Comparison of ENCODE assay signal across 10 cellular contexts in the genomic region with DNA sequence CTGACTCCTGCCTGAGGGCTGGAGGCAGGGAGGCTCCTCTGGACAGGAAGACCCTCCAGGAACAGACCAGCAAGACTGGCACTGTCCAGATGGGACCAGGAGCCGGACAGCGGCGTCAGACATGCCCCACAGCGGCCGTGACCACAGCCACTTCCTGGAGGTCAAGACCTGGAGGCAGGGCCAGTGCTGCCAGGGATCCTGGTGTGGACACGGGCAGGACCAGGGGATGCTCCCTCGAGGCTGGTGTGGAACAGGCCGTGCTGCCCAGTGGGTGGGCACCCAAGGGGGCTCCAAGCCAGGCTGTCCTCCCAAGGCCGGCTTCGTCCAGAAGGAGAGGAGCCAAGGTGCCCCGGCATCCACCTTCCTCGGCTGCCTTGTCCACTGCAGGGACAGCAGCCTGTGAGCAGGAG.
DNase-seq lines count a peak whose midpoint lies in the region; ATAC-seq lines count a peak whose summit lies in the region.
"Had no signal": no experiment of that assay in that cellular context is flagged by ENCODE, and none has a peak within 500 bp of the region (broad histone marks: within the 10 kb centered on the region; RNA-seq: fewer than 3 reads in every experiment).

No MANE protein-coding gene starts in this region.

- peak overlapping the region; percentile 90 to 95 for H3K27ac Mint-ChIP-seq in stimulated activated naive CD8-positive, alpha-beta T cell treated with anti-CD3 and anti-CD28 coated beads, Interleukin-15, amount 100 ng/mL, for 72 hours
- H3K27ac Mint-ChIP-seq in central memory CD8-positive, alpha-beta T cell (ENCODE audit: low read depth), result peak overlapping the region; percentile 89

- no peak for DNase-seq in stimulated activated naive CD8-positive, alpha-beta T cell treated with anti-CD3 and anti-CD28 coated beads, Interleukin-15, amount 100 ng/mL, for 72 hours
- no peak for DNase-seq in stimulated activated naive CD8-positive, alpha-beta T cell treated with anti-CD3 and anti-CD28 coated beads, Interleukin-15, Interleukin-2, amounts not matched to agents 100 U/mL and 50 U/mL, for 24 hours
- DNase-seq in central memory CD8-positive, alpha-beta T cell (ENCODE audit: low spot score in 2 of 2), result no peak
- no peak for DNase-seq in NAMALWA (ENCODE audit: low spot score)

- no peaks in the 10 kb centered on the region for H3K27me3 ChIP-seq in mucosa of stomach (ENCODE audit: control insufficient read depth, insufficient read depth, low read length)

- H3K27me3 Mint-ChIP-seq in stimulated activated naive CD8-positive, alpha-beta T cell treated with anti-CD3 and anti-CD28 coated beads, Interleukin-15, amount 100 ng/mL, for 72 hours, result no peaks in the 10 kb centered on the region
- no peaks in the 10 kb centered on the region for H3K27me3 Mint-ChIP-seq in central memory CD8-positive, alpha-beta T cell

- H3K4me3 Mint-ChIP-seq in stimulated activated naive CD8-positive, alpha-beta T cell treated with anti-CD3 and anti-CD28 coated beads, Interleukin-15, amount 100 ng/mL, for 72 hours, result peak overlapping the region; percentile 61 to 72
- H3K4me3 Mint-ChIP-seq in central memory CD8-positive, alpha-beta T cell, result peak overlapping the region; percentile 49

- no peak for ATAC-seq in stimulated activated naive CD8-positive, alpha-beta T cell treated with anti-CD3 and anti-CD28 coated beads, Interleukin-15, amount 100 ng/mL, for 72 hours
- no peak for ATAC-seq in stimulated activated naive CD8-positive, alpha-beta T cell treated with anti-CD3 and anti-CD28 coated beads, Interleukin-15, Interleukin-2, amounts not matched to agents 100 U/mL and 50 U/mL, for 24 hours
- no peak for ATAC-seq in central memory CD8-positive, alpha-beta T cell (replicated peaks; ENCODE audit: extremely low read depth, poor library complexity, severe bottlenecking)
- ATAC-seq in GM18873 (IDR thresholded peaks at IDR 0.05; ENCODE audit: low FRiP score, unreplicated experiment), result no peak
- ATAC-seq in GM21723 (IDR thresholded peaks at IDR 0.05; ENCODE audit: unreplicated experiment), result no peak
- ATAC-seq in GM21390 (IDR thresholded peaks at IDR 0.05; ENCODE audit: unreplicated experiment), result no peak

- H3K9ac ChIP-seq in mucosa of stomach (ENCODE audit: low read length), result peak overlapping the region; percentile 26

- H3K36me3 ChIP-seq in mucosa of stomach (ENCODE audit: control insufficient read depth, insufficient read depth, low read length), result no peaks in the 10 kb centered on the region

- H3K4me3 ChIP-seq in mucosa of stomach (ENCODE audit: low read length), result no peak overlapping the region

- peaks cover 30% of the 10 kb centered on the region for H3K4me1 ChIP-seq in mucosa of stomach (ENCODE audit: control insufficient read depth, insufficient read depth, low read length)

- peaks cover 44% of the 10 kb centered on the region for H3K4me1 Mint-ChIP-seq in stimulated activated naive CD8-positive, alpha-beta T cell treated with anti-CD3 and anti-CD28 coated beads, Interleukin-15, amount 100 ng/mL, for 72 hours
- H3K4me1 Mint-ChIP-seq in central memory CD8-positive, alpha-beta T cell, result peaks cover 31% of the 10 kb centered on the region

- no peaks in the 10 kb centered on the region for H3K9me3 Mint-ChIP-seq in stimulated activated naive CD8-positive, alpha-beta T cell treated with anti-CD3 and anti-CD28 coated beads, Interleukin-15, amount 100 ng/mL, for 72 hours
- no peaks in the 10 kb centered on the region for H3K9me3 Mint-ChIP-seq in central memory CD8-positive, alpha-beta T cell
- H3K9me3 Mint-ChIP-seq: naive thymus-derived CD4-positive, alpha-beta T cell; T-helper 2 cell treated with Interferon-gamma antibody and Interleukin-4, amounts not matched to agents 5 μg/mL and 100 μg/mL, for 36 hours had no signal

- H3K36me3 Mint-ChIP-seq in central memory CD8-positive, alpha-beta T cell (ENCODE audit: insufficient read depth), result peaks cover 4% of the 10 kb centered on the region
- H3K36me3 Mint-ChIP-seq: naive thymus-derived CD4-positive, alpha-beta T cell had no signal

- no peaks in the 10 kb centered on the region for H3K9me3 ChIP-seq in mucosa of stomach (ENCODE audit: control insufficient read depth, low read length)
